In the genomic region with DNA sequence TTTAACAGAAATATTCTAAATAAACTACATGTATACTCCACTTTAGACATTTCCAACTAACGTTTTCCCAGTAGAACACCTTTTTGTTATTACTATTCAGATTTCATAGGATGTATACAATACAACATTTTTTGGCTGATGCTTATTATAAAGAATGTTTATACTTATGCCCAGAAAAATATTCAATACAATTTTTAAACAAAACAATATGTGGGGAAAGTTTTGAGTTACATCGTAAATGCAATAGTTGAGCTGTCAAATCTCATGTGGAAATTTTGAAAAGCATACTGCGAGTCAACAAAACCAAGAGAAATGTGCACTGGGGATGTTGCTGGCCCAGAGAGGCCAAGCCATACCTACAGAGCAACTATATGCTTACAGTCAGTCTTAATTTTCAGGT, we compare ENCODE assay signal across 6 cellular contexts.
"Had no signal": no experiment of that assay in that cellular context is flagged by ENCODE, and none has a peak within 500 bp of the region (broad histone marks: within the 10 kb centered on the region; RNA-seq: fewer than 3 reads in every experiment).

No MANE protein-coding gene starts in this region.

- DNase-seq: IMR-90, KBM-7 had no signal

- ATAC-seq: HepG2, K562 had no signal

- H3K4me3 ChIP-seq: K562 had no signal

- H3K27ac ChIP-seq: HL-60 had no signal

- FAIRE-seq: HepG2, HTR-8/SVneo, K562 had no signal
